Comparison of ENCODE assay signal across 10 cellular contexts in the genomic region with DNA sequence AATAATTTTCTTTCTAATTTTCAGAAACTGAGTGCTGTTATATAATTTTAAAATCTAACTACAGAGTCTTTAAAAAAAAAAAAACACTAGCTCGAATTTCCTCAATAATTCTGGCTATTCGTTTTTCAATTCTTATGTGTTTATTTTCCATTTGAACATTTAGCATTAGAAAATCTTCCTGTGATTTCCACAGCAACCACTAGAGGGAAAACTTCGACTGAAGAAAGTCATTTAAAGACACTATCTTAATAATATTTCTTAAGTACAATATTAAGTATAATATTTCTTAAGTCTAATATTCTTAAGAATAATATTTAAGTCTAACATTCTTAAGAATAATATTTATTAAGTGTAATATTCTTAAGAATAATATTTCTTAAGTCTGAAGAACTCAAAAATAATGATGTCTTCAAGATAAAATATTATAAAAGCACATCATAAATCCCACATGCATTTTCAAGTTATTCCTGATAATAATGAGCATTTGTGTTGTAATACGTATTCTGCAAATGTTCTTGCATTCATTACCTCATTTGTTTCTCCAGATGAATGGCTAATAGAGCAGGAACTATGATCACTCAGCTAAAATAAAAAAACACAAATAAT.
DNase-seq lines count a peak whose midpoint lies in the region; ATAC-seq, FAIRE-seq and TF ChIP-seq lines count a peak whose summit lies in the region.
"Had no signal": no experiment of that assay in that cellular context is flagged by ENCODE, and none has a peak within 500 bp of the region (broad histone marks: within the 10 kb centered on the region; RNA-seq: fewer than 3 reads in every experiment).

No MANE protein-coding gene starts in this region.

- intact Hi-C loops in kidney (cut with DNase I), result no loop called here

- no peaks in the 10 kb centered on the region for H3K9me3 Mint-ChIP-seq in activated T-cell treated with anti-CD3 and anti-CD28 coated beads, Interleukin-2, amount 50 U/mL, for 24 hours

- H3K27me3 Mint-ChIP-seq in activated T-cell treated with anti-CD3 and anti-CD28 coated beads, Interleukin-2, amount 50 U/mL, for 24 hours, result peaks cover 17% of the 10 kb centered on the region

- peak; percentile 58 for ATAC-seq in HG02885 (IDR thresholded peaks at IDR 0.05; ENCODE audit: poor library complexity, unreplicated experiment)
- ATAC-seq in HG03025 (IDR thresholded peaks at IDR 0.05; ENCODE audit: low FRiP score, unreplicated experiment), result no peak

- no peak overlapping the region for H3K4me3 ChIP-seq in kidney (ENCODE audit: low read length in 2 of 2)
- H3K4me3 ChIP-seq: SJCRH30 had no signal

- H3K9me3 ChIP-seq in kidney (ENCODE audit: control insufficient read depth in 1 of 2, low read length in 2 of 2), result no peaks in the 10 kb centered on the region
- H3K9me3 ChIP-seq: neutrophil, SJCRH30 had no signal

- H3K4me1 ChIP-seq in kidney (ENCODE audit: control insufficient read depth in 1 of 2, insufficient read depth in 1 of 2, low read depth in 1 of 2, low read length in 2 of 2), result no peaks in the 10 kb centered on the region
- H3K4me1 ChIP-seq: SJCRH30 had no signal

- no peak overlapping the region for H3K9ac ChIP-seq in kidney (ENCODE audit: low read length in 2 of 2)

- H3K36me3 ChIP-seq in kidney (ENCODE audit: control insufficient read depth in 1 of 2, insufficient read depth in 2 of 2, low read length in 2 of 2), result no peaks in the 10 kb centered on the region
- H3K36me3 ChIP-seq: neutrophil, SJCRH30 had no signal

- no peaks in the 10 kb centered on the region for H3K36me3 Mint-ChIP-seq in activated T-cell treated with anti-CD3 and anti-CD28 coated beads, Interleukin-2, amount 50 U/mL, for 24 hours (ENCODE audit: low read depth)

- H3K27ac ChIP-seq in VCaP, result no peak overlapping the region
- H3K27ac ChIP-seq in kidney (ENCODE audit: low read depth in 2 of 2, low read length in 2 of 2), result no peak overlapping the region
- H3K27ac ChIP-seq: neutrophil, SJCRH30 had no signal

- peaks cover 6% of the 10 kb centered on the region for H3K4me1 Mint-ChIP-seq in activated T-cell treated with anti-CD3 and anti-CD28 coated beads, Interleukin-2, amount 50 U/mL, for 24 hours (ENCODE audit: low read depth)

- H3K27ac Mint-ChIP-seq in activated T-cell treated with anti-CD3 and anti-CD28 coated beads, Interleukin-2, amount 50 U/mL, for 24 hours, result no peak overlapping the region

- peak; percentile 99 for FAIRE-seq in kidney (lab: Jason Lieb, UNC)

- no peak overlapping the region for H3K4me3 Mint-ChIP-seq in activated T-cell treated with anti-CD3 and anti-CD28 coated beads, Interleukin-2, amount 50 U/mL, for 24 hours

- TF ChIP-seq CTCF in VCaP (conservative IDR thresholded peaks at IDR 0.05) (peak; percentile 78), kidney (IDR thresholded peaks at IDR 0.05; ENCODE audit: borderline replicate concordance, extremely low read depth, insufficient read depth) (peak; percentile 50)

- DNase-seq in EH (ENCODE audit: low read depth) (peak; percentile 36), kidney (no peak), occipital lobe (lab: John Stamatoyannopoulos, UW) (no peak), NCI-H1048 (lab: John Stamatoyannopoulos, UW) (no peak)
- DNase-seq in activated T-cell treated with anti-CD3 and anti-CD28 coated beads, Interleukin-2, amount 50 U/mL, for 24 hours, result no peak
